ENCODE assay signal across 8 cellular contexts in the genomic region with DNA sequence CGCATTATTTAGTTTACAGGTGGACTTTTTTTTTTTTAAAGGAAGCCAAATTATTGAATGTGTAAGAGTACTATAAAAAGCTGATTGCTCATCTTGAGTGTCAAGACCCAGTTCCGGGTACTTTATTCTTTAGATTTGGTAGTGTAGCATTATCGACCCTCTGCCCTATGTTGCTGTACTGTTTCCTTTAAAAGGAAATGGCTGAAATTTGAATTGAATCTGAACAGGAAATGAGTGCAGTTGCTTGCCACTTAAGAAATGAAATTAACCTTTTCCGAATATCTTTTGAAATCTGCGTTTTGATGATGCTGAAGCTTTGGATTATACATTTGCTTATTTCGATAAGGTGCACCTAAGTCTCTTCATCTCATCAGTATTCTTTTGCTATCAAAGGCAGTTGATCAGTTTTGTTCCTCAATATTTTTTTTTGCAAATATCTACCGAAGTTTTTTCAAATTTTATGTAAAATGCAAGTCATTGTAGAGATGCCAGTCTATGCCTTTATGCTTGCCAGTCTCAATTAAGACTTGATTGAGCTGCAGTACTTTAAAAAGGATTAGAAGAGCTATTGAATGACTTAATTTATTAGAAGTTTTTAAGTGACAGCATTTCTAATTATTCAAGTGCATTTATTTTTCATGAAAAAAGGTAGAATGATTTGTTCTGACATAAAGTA. TPM values are rescaled to one million over a fixed set of nuclear protein-coding genes. Genes with fewer than 3 reads are reported as not detected.
DNase-seq lines count a peak whose midpoint lies in the region; ATAC-seq and TF ChIP-seq lines count a peak whose summit lies in the region.

No MANE protein-coding gene starts in this region.

- no peaks in the 10 kb centered on the region for H3K9me3 ChIP-seq in H9 (ENCODE audit: control insufficient read depth, low read depth, low read length)
- no peaks in the 10 kb centered on the region for H3K9me3 ChIP-seq in SK-N-MC (ENCODE audit: low read depth, low read length)
- no peaks in the 10 kb centered on the region for H3K9me3 ChIP-seq in fibroblast of lung (ENCODE audit: control insufficient read depth, insufficient read depth, low read depth, low read length)

- H3K9ac ChIP-seq in H9 (ENCODE audit: extremely low read depth, insufficient read length, low read length) = peak overlapping the region; percentile 90
- peak overlapping the region; percentile 98 for H3K9ac ChIP-seq in SK-N-MC (ENCODE audit: insufficient read length)
- peak overlapping the region; percentile 87 for H3K9ac ChIP-seq in fibroblast of lung (ENCODE audit: insufficient read depth, low read length)

- peaks cover 5% of the 10 kb centered on the region for H3K23me2 ChIP-seq in H9 (ENCODE audit: insufficient read length, low read depth, low read length, poor library complexity, severe bottlenecking)

- H4K20me1 ChIP-seq in H9 (ENCODE audit: control insufficient read depth, insufficient read depth, insufficient read length) (no peaks in the 10 kb centered on the region), fibroblast of lung (ENCODE audit: control insufficient read depth, extremely low read depth, insufficient read depth, low read length) (no peaks in the 10 kb centered on the region)

- no peak overlapping the region for H4K8ac ChIP-seq in H9 (replicated peaks; ENCODE audit: insufficient read length, low read depth, low read length)

- peaks cover 13% of the 10 kb centered on the region; the same call in 1 of the 2 replicates for H3K79me2 ChIP-seq in H9 (ENCODE audit: insufficient read depth, low read length)
- peaks cover 78% of the 10 kb centered on the region for H3K79me2 ChIP-seq in fibroblast of lung (ENCODE audit: control insufficient read depth, insufficient read depth, low read length)

- no peak overlapping the region for H2BK12ac ChIP-seq in H9 (ENCODE audit: insufficient read length, low read depth, low read length)

- H3K4me3 ChIP-seq in SK-N-MC = peak overlapping the region; percentile 89
- peak overlapping the region; percentile 69 to 100 (median 90) for H3K4me3 ChIP-seq in fibroblast of lung (replicated peaks in 1 of 4; ENCODE audit: control extremely low read depth in 1 of 4, insufficient read depth in 1 of 4, low read depth in 3 of 4, low read length in 4 of 4)
- H3K4me3 ChIP-seq in skeletal muscle cell (ENCODE audit: low read depth, low read length) = peak overlapping the region; percentile 96

- no peak overlapping the region for H4K91ac ChIP-seq in H9 (ENCODE audit: insufficient read length, low read depth, low read length)

- DNase-seq in H9 (no peak), SK-N-MC (ENCODE audit: low read depth, low spot score) (no peak), fibroblast of lung (ENCODE audit: low read depth in 2 of 2) (peak in 1 of 2 donors; percentile 6), skeletal muscle cell (ENCODE audit: low read depth) (no peak), NCI-H1417 (lab: John Stamatoyannopoulos, UW) (no peak), NCI-H524 (lab: John Stamatoyannopoulos, UW) (no peak), NCI-H128 (lab: John Stamatoyannopoulos, UW; ENCODE audit: unreplicated experiment) (no peak)

- no peak overlapping the region for H2BK20ac ChIP-seq in H9 (ENCODE audit: low read depth, low read length, poor library complexity, severe bottlenecking)

- no peak overlapping the region for H3K56ac ChIP-seq in H9 (ENCODE audit: insufficient read length, low read depth, low read length)

- ATAC-seq in HG03095 (IDR thresholded peaks at IDR 0.05; ENCODE audit: unreplicated experiment) = no peak

- peaks cover 19 to 25% of the 10 kb centered on the region in 2 experiments for H3K4me1 Mint-ChIP-seq in H9

- H2BK5ac ChIP-seq in H9 (ENCODE audit: insufficient read length, low read length) = no peak overlapping the region

- H3T11ph ChIP-seq in H9 (ENCODE audit: low read length) = no peak overlapping the region

- no peaks in the 10 kb centered on the region for H3K27me3 Mint-ChIP-seq in H9 (ENCODE audit: low read depth)

- H3K9me3 Mint-ChIP-seq in H9 = no peaks in the 10 kb centered on the region

- no peak overlapping the region for H3K4ac ChIP-seq in H9 (ENCODE audit: low read depth, low read length)

- H3K4me3 Mint-ChIP-seq in H9 = peak overlapping the region; percentile 87 to 95

- H3K23ac ChIP-seq in H9 (ENCODE audit: insufficient read length, low read depth, low read length) = no peak overlapping the region

- H2BK15ac ChIP-seq in H9 (ENCODE audit: low read depth, low read length) = no peak overlapping the region

- H2BK120ac ChIP-seq in H9 (ENCODE audit: low read depth, low read length, poor library complexity, severe bottlenecking) = no peak overlapping the region

- H3K27ac ChIP-seq in H9 (ENCODE audit: insufficient read length, low read depth, low read length) (no peak overlapping the region), SK-N-MC (peak overlapping the region; percentile 93), fibroblast of lung (ENCODE audit: insufficient read depth, low read length) (peak overlapping the region; percentile 74)

- no peak overlapping the region for H2AK5ac ChIP-seq in H9 (ENCODE audit: insufficient read length, low read length)

- no peaks in the 10 kb centered on the region for H3K79me1 ChIP-seq in H9 (ENCODE audit: insufficient read depth, low read depth, low read length, poor library complexity, severe bottlenecking)

- peaks cover 0 to 13% (median 0%) of the 10 kb centered on the region in 3 experiments; a peak in 4 of 7 replicates for H3K36me3 Mint-ChIP-seq in H9 (ENCODE audit: insufficient read depth in 1 of 3, low read depth in 3 of 3)

- H2AFZ ChIP-seq in H9 (ENCODE audit: low read length) (no peak overlapping the region), fibroblast of lung (ENCODE audit: low read length) (no peak overlapping the region)

- H3K4me1 ChIP-seq in H9 (ENCODE audit: insufficient read depth, low read length) (no peaks in the 10 kb centered on the region), fibroblast of lung (ENCODE audit: control insufficient read depth, extremely low read depth, insufficient read depth, low read length) (no peaks in the 10 kb centered on the region)

- no peak overlapping the region for H4K5ac ChIP-seq in H9 (ENCODE audit: insufficient read length, low read depth, low read length)

- H3K14ac ChIP-seq in H9 (ENCODE audit: insufficient read depth, low read length) = no peak overlapping the region

- no peak overlapping the region for H3K18ac ChIP-seq in H9 (ENCODE audit: insufficient read length, low read depth, low read length)

- H3K4me2 ChIP-seq in H9 (ENCODE audit: insufficient read depth, insufficient read length, low read length) (peak overlapping the region; percentile 84), fibroblast of lung (ENCODE audit: extremely low read depth, insufficient read depth, low read length) (peak overlapping the region; percentile 98)

- H3K36me3 ChIP-seq in SK-N-MC (ENCODE audit: insufficient read depth, low read length) (peaks cover 45% of the 10 kb centered on the region), fibroblast of lung (ENCODE audit: control insufficient read depth, insufficient read depth, low read length) (peaks cover 2% of the 10 kb centered on the region)

- WGBS in H9 (ENCODE audit: extremely low coverage, insufficient read length, low lambda C conversion rate) = no CpG with 5 or more reads among the region's 7 CpGs

- peak overlapping the region; percentile 38 to 97 (median 79); a peak in 5 of 7 replicates for H3K27ac Mint-ChIP-seq in H9

- H3K27me3 ChIP-seq in H9 (ENCODE audit: insufficient read depth, low read length) (no peaks in the 10 kb centered on the region), fibroblast of lung (ENCODE audit: control insufficient read depth, insufficient read depth, low read length) (no peaks in the 10 kb centered on the region)

- TF ChIP-seq CTCF in H9 (conservative IDR thresholded peaks at IDR 0.05) = no peak
- no peak for TF ChIP-seq CTCF in fibroblast of lung (conservative IDR thresholded peaks at IDR 0.05 in 1 of 2, IDR thresholded peaks at IDR 0.05 in 1 of 2; ENCODE audit: low read depth in 1 of 2, low read length in 2 of 2)

RNA-seq across cellular contexts. Expression of a gene that starts 1.8 kb away (rescaled TPM):
- 52.8 and 55.6 TPM in 2 replicates for total RNA-seq in H9 (2021)
- 63.2 and 77.0 TPM in 2 replicates for total RNA-seq in fibroblast of lung
- polyA plus RNA-seq in fibroblast of lung = 63.3 and 81.9 TPM in 2 replicates
- 47.9 and 56.3 TPM in 2 replicates for polyA plus RNA-seq in fibroblast of lung (2012)
- 58.2 and 110 TPM in 2 replicates for polyA minus RNA-seq in fibroblast of lung (ENCODE audit: low replicate concordance)

RNA-seq across cellular contexts. Expression of a gene that starts 11.8 kb away (rescaled TPM):
- total RNA-seq in H9 (2021) = 24.6 and 26.2 TPM in 2 replicates
- 2.6 and 2.8 TPM in 2 replicates for total RNA-seq in fibroblast of lung
- polyA plus RNA-seq in fibroblast of lung = 10.1 and 10.2 TPM in 2 replicates
- 9.2 TPM in 2 replicates for polyA plus RNA-seq in fibroblast of lung (2012)
- 1.8 and 3.7 TPM in 2 replicates for polyA minus RNA-seq in fibroblast of lung (ENCODE audit: low replicate concordance)

RNA-seq across cellular contexts. Expression of a gene that starts 11.9 kb away (rescaled TPM):
- total RNA-seq in H9 (2021) (134 and 144 TPM in 2 replicates), fibroblast of lung (26.2 and 31.5 TPM in 2 replicates)
- polyA plus RNA-seq in fibroblast of lung = 18.7 and 25.2 TPM in 2 replicates
- 13.9 and 19.9 TPM in 2 replicates for polyA plus RNA-seq in fibroblast of lung (2012)
- 80.6 and 87.2 TPM in 2 replicates for polyA minus RNA-seq in fibroblast of lung (ENCODE audit: low replicate concordance)

RNA-seq across cellular contexts. Expression of a gene that starts 45.1 kb away (rescaled TPM):
- 27.4 and 27.9 TPM in 2 replicates for total RNA-seq in H9 (2021)
- 3.6 and 5.9 TPM in 2 replicates for total RNA-seq in fibroblast of lung
- 4.6 and 10.9 TPM in 2 replicates for polyA plus RNA-seq in fibroblast of lung
- polyA plus RNA-seq in fibroblast of lung (2012) = 3.4 and 8.7 TPM in 2 replicates
- polyA minus RNA-seq in fibroblast of lung (ENCODE audit: low replicate concordance) = 25.7 and 57.6 TPM in 2 replicates

RNA-seq across cellular contexts. Expression of a gene that starts 54.8 kb away (rescaled TPM):
- 10.3 and 11.6 TPM in 2 replicates for total RNA-seq in H9 (2021)
- total RNA-seq in fibroblast of lung = 6.9 TPM in 2 replicates
- 2.5 and 4.4 TPM in 2 replicates for polyA plus RNA-seq in fibroblast of lung
- 1.9 and 5.0 TPM in 2 replicates for polyA plus RNA-seq in fibroblast of lung (2012)
- 1.3 and 4.3 TPM in 2 replicates for polyA minus RNA-seq in fibroblast of lung (ENCODE audit: low replicate concordance)
